ENCODE assay signal across 11 cellular contexts in genomic region chr3:150739877-150740645, GRCh38. TPM values are rescaled to one million over a fixed set of nuclear protein-coding genes. Genes with fewer than 3 reads are reported as not detected.
A peak's percentile ranks its signal among the peaks of the same experiment; 100 is the strongest.
DNase-seq lines count a peak whose midpoint lies in the region; ATAC-seq and TF ChIP-seq lines count a peak whose summit lies in the region.
"Had no signal": no experiment of that assay in that cellular context is flagged by ENCODE, and none has a peak within 500 bp of the region (broad histone marks: within the 10 kb centered on the region; RNA-seq: fewer than 3 reads in every experiment).

No MANE protein-coding gene starts in this region.

- H3K27ac ChIP-seq in DOHH2 (ENCODE audit: low read depth, low read length) = no peak overlapping the region
- peak overlapping the region; percentile 35 for H3K27ac ChIP-seq in KOPT-K1 (ENCODE audit: low read depth, low read length, poor library complexity, severe bottlenecking)
- peak overlapping the region in 3 of 4 donors; percentile 5 to 15 (median 9) for H3K27ac ChIP-seq in esophagus squamous epithelium

- peak overlapping the region; percentile 56 for H3K4me2 ChIP-seq in DOHH2 (ENCODE audit: low read length)

- no peaks in the 10 kb centered on the region for H3K79me2 ChIP-seq in DOHH2 (ENCODE audit: control insufficient read depth, low read length)

- H3K27me3 ChIP-seq in DOHH2 (ENCODE audit: control insufficient read depth, low read length) (peaks cover 39% of the 10 kb centered on the region), esophagus squamous epithelium (no peaks in the 10 kb centered on the region)

- no peak for TF ChIP-seq CTCF in DOHH2 (IDR thresholded peaks at IDR 0.05; ENCODE audit: low read depth, low read length, poor library complexity, severe bottlenecking)
- no peak for TF ChIP-seq CTCF in esophagus squamous epithelium (IDR thresholded peaks at IDR 0.05)

- H3F3A ChIP-seq in DOHH2 (ENCODE audit: control insufficient read depth, insufficient read depth) = 0 out of 2 replicates have a peak, but pooled peaks cover 2% of the 10 kb centered on the region

- H3K36me3 ChIP-seq in DOHH2 (ENCODE audit: control insufficient read depth, low read length) = no peaks in the 10 kb centered on the region
- H3K36me3 ChIP-seq in KOPT-K1 (ENCODE audit: insufficient read depth, low read length) = peaks cover 24% of the 10 kb centered on the region
- peaks cover 0 to 21% (median 8%) of the 10 kb centered on the region in 3 donors for H3K36me3 ChIP-seq in esophagus squamous epithelium

- peak; percentile 9 for ATAC-seq in GM21423 (IDR thresholded peaks at IDR 0.05; ENCODE audit: unreplicated experiment)
- ATAC-seq: Right ventricle myocardium inferior had no signal

- H3K4me3 ChIP-seq in DOHH2 (ENCODE audit: low read length) = no peak overlapping the region
- no peak overlapping the region for H3K4me3 ChIP-seq in esophagus squamous epithelium

- no peaks in the 10 kb centered on the region for H3K9me2 ChIP-seq in DOHH2 (replicated peaks; ENCODE audit: control insufficient read depth, low read length)

- H3K4me1 ChIP-seq in DOHH2 (ENCODE audit: control insufficient read depth, low read length) (peaks cover 36% of the 10 kb centered on the region), esophagus squamous epithelium (peaks cover 30 to 94% (median 32%) of the 10 kb centered on the region in 3 donors)

- no peaks in the 10 kb centered on the region for H3K9me3 ChIP-seq in DOHH2 (ENCODE audit: control insufficient read depth, insufficient read depth, low read length)
- no peaks in the 10 kb centered on the region for H3K9me3 ChIP-seq in KOPT-K1 (ENCODE audit: insufficient read depth, low read length, poor library complexity, severe bottlenecking)
- no peaks in the 10 kb centered on the region for H3K9me3 ChIP-seq in esophagus squamous epithelium

- TF ChIP-seq POLR2A in esophagus squamous epithelium (IDR thresholded peaks at IDR 0.05) = no peak

- H4K20me1 ChIP-seq in DOHH2 (ENCODE audit: control insufficient read depth, insufficient read depth, low read depth, low read length) = peaks cover 21% of the 10 kb centered on the region; the same call in 1 of the 2 replicates

- intact Hi-C loops in esophagus squamous epithelium (cut with DNase I) = no loop called here

- WGBS in esophagus squamous epithelium, 2 donors = 74 to 76% methylated on average over 6 to 8 of the region's 8 CpGs

- no peak for DNase-seq in esophagus squamous epithelium (lab: John Stamatoyannopoulos, UW)
- no peak for DNase-seq in COLO668 (lab: John Stamatoyannopoulos, UW; ENCODE audit: unreplicated experiment)
- DNase-seq in COR-L47 (lab: John Stamatoyannopoulos, UW) = no peak
- no peak for DNase-seq in NCI-H1417 treated with DMSO at 0.1 percent for 48 hours (lab: John Stamatoyannopoulos, UW)
- no peak for DNase-seq in NCI-H2081 treated with DMSO at 0.1 percent for 48 hours (lab: John Stamatoyannopoulos, UW)
- DNase-seq: DMS79 treated with DMSO at 0.1 percent for 48 hours, NCI-H1694 treated with DMSO at 0.1 percent for 48 hours had no signal

RNA-seq across cellular contexts. Expression of gene SIAH2, which starts 22.9 kb away (rescaled TPM):
- total RNA-seq in esophagus squamous epithelium = 10 to 100 TPM; 39.4 to 74.8 (median 51.8) TPM

RNA-seq across cellular contexts. Expression of gene ERICH6, which starts 36.3 kb away (rescaled TPM):
- not detected for total RNA-seq in esophagus squamous epithelium
- total RNA-seq: Right ventricle myocardium inferior had no signal
